22 cellular contexts compared by ENCODE assay signal in genomic region chr2:217061916-217062315, GRCh38.
"Had no signal": no experiment of that assay in that cellular context is flagged by ENCODE, and none has a peak within 500 bp of the region (broad histone marks: within the 10 kb centered on the region; RNA-seq: fewer than 3 reads in every experiment).

No MANE protein-coding gene starts in this region.

- FAIRE-seq: frontal cortex, keratinocyte had no signal

- H3K9me3 ChIP-seq: esophagus muscularis mucosa, heart left ventricle, thyroid gland, upper lobe of right lung had no signal

- H3K4me3 ChIP-seq: cardiac muscle cell, esophagus muscularis mucosa, heart left ventricle, thyroid gland, upper lobe of right lung had no signal

- H3K27me3 ChIP-seq: cardiac muscle cell, esophagus muscularis mucosa, heart left ventricle, thyroid gland, upper lobe of right lung had no signal

- H3K36me3 ChIP-seq: cardiac muscle cell, esophagus muscularis mucosa, heart left ventricle, thyroid gland, upper lobe of right lung had no signal

- DNase-seq: activated B cell treated with CpG ODN at 0.5 μM for 24 hours; activated CD4-positive, alpha-beta T cell treated with anti-CD3 and anti-CD28 coated beads for 36 hours; activated CD4-positive, alpha-beta T cell treated with anti-CD3 and anti-CD28 coated beads, Interleukin-2, amount 50 U/mL, for 4 hours; activated CD8-positive, alpha-beta memory T cell treated with anti-CD3 and anti-CD28 coated beads for 24 hours; activated CD8-positive, alpha-beta memory T cell treated with anti-CD3 and anti-CD28 coated beads, Interleukin-2, amount 50 U/mL, for 4 hours; activated naive CD4-positive, alpha-beta T cell treated with Interleukin-2 at 50 U/mL for 16 hours; activated naive CD8-positive, alpha-beta T cell treated with anti-CD3 and anti-CD28 coated beads for 36 hours; activated T-cell treated with anti-CD3 and anti-CD28 coated beads, Interleukin-2, amount 50 U/mL, for 4 hours; dermis blood vessel endothelial cell; heart left ventricle; left colon; mesendoderm; naive B cell; stimulated activated CD4-positive, alpha-beta T cell treated with anti-CD3 and anti-CD28 coated beads, Interleukin-2, amount 100 ng/mL, for 48 hours; stimulated activated naive CD8-positive, alpha-beta T cell treated with anti-CD3 and anti-CD28 coated beads, Interleukin-15, Interleukin-2, amounts not matched to agents 100 U/mL and 50 U/mL, for 24 hours; T1000; thyroid gland; upper lobe of right lung had no signal

- H3K4me1 ChIP-seq: thyroid gland, upper lobe of right lung had no signal

- ATAC-seq: activated CD4-positive, alpha-beta T cell treated with anti-CD3 and anti-CD28 coated beads for 36 hours; activated T-cell treated with anti-CD3 and anti-CD28 coated beads, Interleukin-2, amount 50 U/mL, for 4 hours; heart left ventricle; left colon; upper lobe of right lung had no signal
